In genomic region chr11:5584458-5584857, GRCh38 we compare ENCODE assay signal across 15 cellular contexts. TPM values are rescaled to one million over a fixed set of nuclear protein-coding genes. Genes with fewer than 3 reads are reported as not detected.
"Had no signal": no experiment of that assay in that cellular context is flagged by ENCODE, and none has a peak within 500 bp of the region (broad histone marks: within the 10 kb centered on the region; RNA-seq: fewer than 3 reads in every experiment).

No MANE protein-coding gene starts in this region.

RNA-seq across cellular contexts. Expression of gene OR52B6, which starts 3.8 kb away (rescaled TPM):
- total RNA-seq: activated B cell treated with CpG ODN at 0.5 μM for 24 hours; activated CD4-positive, alpha-beta memory T cell treated with anti-CD3 and anti-CD28 coated beads for 36 hours; activated CD4-positive, alpha-beta memory T cell treated with anti-CD3 and anti-CD28 coated beads, Interleukin-2, amount 10 ng/mL, durations not matched to agents 7 days and 5 days; activated CD4-positive, alpha-beta T cell treated with anti-CD3 and anti-CD28 coated beads for 36 hours; activated CD4-positive, alpha-beta T cell treated with anti-CD3 and anti-CD28 coated beads, Interleukin-2, amount 10 ng/mL, durations not matched to agents 24 days and 14 days; activated CD4-positive, alpha-beta T cell treated with anti-CD3 and anti-CD28 coated beads, Interleukin-2, amount 10 ng/mL, durations not matched to agents 7 days and 5 days; activated CD8-positive, alpha-beta memory T cell treated with anti-CD3 and anti-CD28 coated beads for 36 hours; activated CD8-positive, alpha-beta memory T cell treated with anti-CD3 and anti-CD28 coated beads, Interleukin-2, amount 10 ng/mL, durations not matched to agents 7 days and 5 days; activated CD8-positive, alpha-beta T cell treated with anti-CD3 and anti-CD28 coated beads for 36 hours; activated CD8-positive, alpha-beta T cell treated with anti-CD3 and anti-CD28 coated beads, Interleukin-2, amount 10 ng/mL, durations not matched to agents 7 days and 5 days; T-cell; T-helper 1 cell treated with Interleukin-12 subunit alpha and Interleukin-12 subunit beta and Interleukin-4 antibody, amounts not matched to agents 30 ng/mL and 1 ng/mL, for 36 hours; T-helper 17 cell; T-helper 2 cell treated with Interferon-gamma antibody and Interleukin-4, amounts not matched to agents 100 ng/mL and 5 ng/mL, for 36 hours; WTC11 had no signal

RNA-seq across cellular contexts. Expression of gene TRIM6, which starts 12.0 kb away (rescaled TPM):
- total RNA-seq: T-helper 17 cell had no signal

RNA-seq across cellular contexts. Expression of gene OR52H1, which starts 36.1 kb away (rescaled TPM):
- total RNA-seq: activated CD4-positive, alpha-beta memory T cell treated with anti-CD3 and anti-CD28 coated beads for 36 hours; activated CD4-positive, alpha-beta memory T cell treated with anti-CD3 and anti-CD28 coated beads, Interleukin-2, amount 10 ng/mL, durations not matched to agents 7 days and 5 days; activated CD4-positive, alpha-beta T cell treated with anti-CD3 and anti-CD28 coated beads for 36 hours; activated CD4-positive, alpha-beta T cell treated with anti-CD3 and anti-CD28 coated beads, Interleukin-2, amount 10 ng/mL, durations not matched to agents 24 days and 14 days; activated CD8-positive, alpha-beta memory T cell treated with anti-CD3 and anti-CD28 coated beads for 36 hours; activated CD8-positive, alpha-beta memory T cell treated with anti-CD3 and anti-CD28 coated beads, Interleukin-2, amount 10 ng/mL, durations not matched to agents 7 days and 5 days; activated CD8-positive, alpha-beta T cell treated with anti-CD3 and anti-CD28 coated beads for 36 hours; activated CD8-positive, alpha-beta T cell treated with anti-CD3 and anti-CD28 coated beads, Interleukin-2, amount 10 ng/mL, durations not matched to agents 7 days and 5 days; T-helper 17 cell; T-helper 2 cell treated with Interferon-gamma antibody and Interleukin-4, amounts not matched to agents 100 ng/mL and 5 ng/mL, for 36 hours; WTC11 had no signal
